ENCODE assay signal across 8 cellular contexts in the genomic region with DNA sequence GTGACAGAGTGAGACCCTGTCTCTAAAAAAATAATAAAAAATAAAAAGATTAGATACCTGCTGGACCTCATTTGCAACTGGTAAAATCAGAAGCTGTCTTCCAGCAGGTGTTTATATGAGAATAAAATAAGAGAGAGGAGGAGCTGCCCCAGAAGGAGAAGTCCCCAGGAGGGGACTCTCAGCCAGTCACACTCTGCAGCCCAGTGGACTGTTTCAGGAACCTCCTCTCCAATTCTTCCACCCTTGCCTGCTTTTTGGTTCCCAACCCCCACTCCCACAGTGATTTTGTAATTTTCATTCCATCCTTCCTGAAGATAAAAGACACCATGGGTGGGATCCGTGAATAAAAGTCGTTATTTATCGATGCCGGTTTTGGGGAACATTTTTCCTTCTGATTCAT. TPM values are rescaled to one million over a fixed set of nuclear protein-coding genes. Genes with fewer than 3 reads are reported as not detected.
"Had no signal": no experiment of that assay in that cellular context is flagged by ENCODE, and none has a peak within 500 bp of the region (broad histone marks: within the 10 kb centered on the region; RNA-seq: fewer than 3 reads in every experiment).

No MANE protein-coding gene starts in this region.

- DNase-seq: IMR-90, KBM-7, KG1 had no signal

- H3K4me3 ChIP-seq: K562 had no signal

- H3K27ac ChIP-seq: HL-60, KMS-11 had no signal

RNA-seq across cellular contexts. Expression of a gene that starts 56.9 kb away (rescaled TPM):
- total RNA-seq: HepG2, HT-29 had no signal
